ENCODE assay signal across 18 cellular contexts in genomic region chr4:12411072-12411471, GRCh38.
DNase-seq lines count a peak whose midpoint lies in the region; ATAC-seq and TF ChIP-seq lines count a peak whose summit lies in the region.
"Had no signal": no experiment of that assay in that cellular context is flagged by ENCODE, and none has a peak within 500 bp of the region (broad histone marks: within the 10 kb centered on the region; RNA-seq: fewer than 3 reads in every experiment).

No MANE protein-coding gene starts in this region.

- H3K27ac Mint-ChIP-seq in CD4-positive, alpha-beta T cell, result no peak overlapping the region
- no peak overlapping the region for H3K27ac Mint-ChIP-seq in activated T-cell treated with anti-CD3 and anti-CD28 coated beads, Interleukin-2, amount 50 U/mL, for 72 hours
- H3K27ac Mint-ChIP-seq: CD8-positive, alpha-beta memory T cell; HFFc6 had no signal

- H3K9me3 ChIP-seq in CD4-positive, alpha-beta T cell (ENCODE audit: control insufficient read depth, low read length), result no peaks in the 10 kb centered on the region
- H3K9me3 ChIP-seq: A549; BLaER1 treated with 17β-estradiol and CSF1 and Interleukin-3, amounts not matched to agents 10 nM and 100 nM had no signal

- 0 out of 2 replicates have a peak, but pooled peaks have one; percentile 45 for TF ChIP-seq CTCF in LNCAP (IDR thresholded peaks at IDR 0.05)
- TF ChIP-seq CTCF in epithelial cell of proximal tubule (conservative IDR thresholded peaks at IDR 0.05; ENCODE audit: low read depth, low read length), result no peak
- TF ChIP-seq CTCF in omental fat pad (IDR thresholded peaks at IDR 0.05), result no peak
- no peak for TF ChIP-seq CTCF in CD4-positive, alpha-beta T cell (IDR thresholded peaks at IDR 0.05)

- H3K27me3 ChIP-seq in CD4-positive, alpha-beta T cell (ENCODE audit: control insufficient read depth, insufficient read depth, low read length), result no peaks in the 10 kb centered on the region
- H3K27me3 ChIP-seq: BLaER1 treated with 17β-estradiol and CSF1 and Interleukin-3, amounts not matched to agents 10 nM and 100 nM had no signal

- DNase-seq in ACHN (peak; percentile 40), epithelial cell of proximal tubule (ENCODE audit: low read depth) (peak; percentile 41), omental fat pad (ENCODE audit: low spot score) (no peak)
- no peak for DNase-seq in CD4-positive, alpha-beta T cell
- no peak for DNase-seq in activated T-cell treated with anti-CD3 and anti-CD28 coated beads, Interleukin-2, amount 50 U/mL, for 72 hours
- DNase-seq: DND-41, HFFc6, MM.1S, NCI-H1092 treated with DMSO at 0.1 percent for 48 hours, NCI-H748 treated with DMSO at 0.1 percent for 48 hours, OCI-M1, Right ventricle myocardium superior had no signal

- H3K27ac ChIP-seq in CD4-positive, alpha-beta T cell (ENCODE audit: low read depth, low read length), result no peak overlapping the region
- H3K27ac ChIP-seq: A549; BLaER1 treated with 17β-estradiol and CSF1 and Interleukin-3, amounts not matched to agents 10 nM and 100 nM; KMS-11 had no signal

- no peak overlapping the region for H3K4me3 ChIP-seq in epithelial cell of proximal tubule (ENCODE audit: low read depth, low read length)
- H3K4me3 ChIP-seq: A549; BLaER1 treated with 17β-estradiol and CSF1 and Interleukin-3, amounts not matched to agents 10 nM and 100 nM had no signal

- POLR2A ChIA-PET in CD4-positive, alpha-beta T cell (lab: Charles Lee), result no interaction called here

- ATAC-seq in omental fat pad (ENCODE audit: low FRiP score) (peak; percentile 73), GM18520 (IDR thresholded peaks at IDR 0.05; ENCODE audit: unreplicated experiment) (no peak)
- ATAC-seq in CD4-positive, alpha-beta T cell (ENCODE audit: poor library complexity), result no peak
- ATAC-seq in activated T-cell treated with anti-CD3 and anti-CD28 coated beads, Interleukin-2, amount 50 U/mL, for 72 hours (replicated peaks in 1 of 2), result no peak
- ATAC-seq: A549 had no signal

- in situ Hi-C loops in ACHN (cut with HindIII; ENCODE audit: low pct_ligation_motif_present, low pct_unique_long_range_greater_than_20kb, low sequenced_read_pairs), result no loop called here

- peaks cover 14% of the 10 kb centered on the region for H3K9me3 Mint-ChIP-seq in CD4-positive, alpha-beta T cell
- H3K9me3 Mint-ChIP-seq in activated T-cell treated with anti-CD3 and anti-CD28 coated beads, Interleukin-2, amount 50 U/mL, for 72 hours, result peaks cover 4 to 10% of the 10 kb centered on the region in 2 donors

- H3K4me3 Mint-ChIP-seq in CD4-positive, alpha-beta T cell, result no peak overlapping the region
- no peak overlapping the region for H3K4me3 Mint-ChIP-seq in activated T-cell treated with anti-CD3 and anti-CD28 coated beads, Interleukin-2, amount 50 U/mL, for 72 hours
- H3K4me3 Mint-ChIP-seq: CD8-positive, alpha-beta memory T cell; HFFc6 had no signal

- H3K36me3 Mint-ChIP-seq in CD4-positive, alpha-beta T cell (ENCODE audit: low read depth), result no peaks in the 10 kb centered on the region
- no peaks in the 10 kb centered on the region for H3K36me3 Mint-ChIP-seq in activated T-cell treated with anti-CD3 and anti-CD28 coated beads, Interleukin-2, amount 50 U/mL, for 72 hours (ENCODE audit: insufficient read depth in 2 of 2)
- H3K36me3 Mint-ChIP-seq: CD8-positive, alpha-beta memory T cell had no signal

- no peaks in the 10 kb centered on the region for H3K4me1 Mint-ChIP-seq in CD4-positive, alpha-beta T cell (ENCODE audit: low read depth)
- no peaks in the 10 kb centered on the region for H3K4me1 Mint-ChIP-seq in activated T-cell treated with anti-CD3 and anti-CD28 coated beads, Interleukin-2, amount 50 U/mL, for 72 hours (ENCODE audit: low read depth)
- H3K4me1 Mint-ChIP-seq: CD8-positive, alpha-beta memory T cell had no signal

- CTCF ChIA-PET in CD4-positive, alpha-beta T cell (lab: Charles Lee), result no interaction called here

- intact Hi-C loops in CD4-positive, alpha-beta T cell (cut with DNase I, micrococcal nuclease), result no loop called here

- H3K27me3 Mint-ChIP-seq in CD4-positive, alpha-beta T cell, result no peaks in the 10 kb centered on the region
- H3K27me3 Mint-ChIP-seq in activated T-cell treated with anti-CD3 and anti-CD28 coated beads, Interleukin-2, amount 50 U/mL, for 72 hours (ENCODE audit: low read depth), result no peaks in the 10 kb centered on the region
- H3K27me3 Mint-ChIP-seq: CD8-positive, alpha-beta memory T cell had no signal

Comparison
In these comparisons a context has a peak if more than half of its experiments do, and no peak if none do; other contexts are left out.
1. DNase-seq: peak in ACHN (single experiment) and epithelial cell of proximal tubule (single experiment); none in omental fat pad (single experiment), CD4-positive, alpha-beta T cell (0 of 10) and activated T-cell treated with anti-CD3 and anti-CD28 coated beads, Interleukin-2, amount 50 U/mL, for 72 hours (0 of 2).